In the genomic region with DNA sequence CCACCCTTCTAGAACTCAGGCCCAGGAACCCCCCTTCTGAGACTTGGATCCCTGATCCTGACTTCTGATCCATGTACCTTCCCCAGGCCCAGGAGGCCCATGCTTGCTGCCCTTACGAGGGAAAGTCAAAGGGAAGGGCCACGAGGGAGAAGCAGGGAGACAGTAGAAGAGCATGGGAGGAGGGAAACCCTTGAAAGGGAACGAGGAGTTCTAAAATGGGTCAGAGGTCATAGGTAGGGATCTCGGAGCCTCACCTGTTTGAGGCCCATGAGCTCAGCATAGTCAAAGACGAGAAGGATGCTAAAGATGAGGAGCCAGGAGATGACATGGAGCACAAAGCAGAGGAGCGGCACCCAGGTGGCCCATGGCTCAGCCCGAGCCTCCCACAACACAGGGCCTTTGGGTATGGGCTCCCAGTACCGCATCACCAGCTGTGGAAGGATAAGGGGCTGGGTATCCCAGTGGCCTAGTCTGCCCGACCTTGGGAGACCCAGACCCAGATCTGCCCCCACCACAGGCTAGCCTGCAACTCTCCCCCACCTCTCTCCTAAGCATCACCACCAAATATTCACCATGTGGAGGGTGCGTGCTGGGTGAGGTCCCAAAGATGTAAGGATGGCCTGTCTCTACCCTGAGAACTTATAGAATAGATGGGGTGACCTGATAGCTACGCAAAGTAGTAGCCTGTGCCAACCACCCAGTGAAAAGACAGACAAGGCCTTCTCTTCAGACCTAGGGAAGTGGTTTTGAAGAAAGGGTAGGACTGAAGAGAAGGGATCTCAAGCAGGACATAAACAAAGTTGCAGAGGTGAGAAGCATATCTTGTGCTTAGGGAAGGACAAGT, we compare ENCODE assay signal across 9 cellular contexts. TPM values are rescaled to one million over a fixed set of nuclear protein-coding genes. Genes with fewer than 3 reads are reported as not detected.
DNase-seq lines count a peak whose midpoint lies in the region; ATAC-seq and TF ChIP-seq lines count a peak whose summit lies in the region.
"Had no signal": no experiment of that assay in that cellular context is flagged by ENCODE, and none has a peak within 500 bp of the region (broad histone marks: within the 10 kb centered on the region; RNA-seq: fewer than 3 reads in every experiment).

No MANE protein-coding gene starts in this region.

- H3K4me1 ChIP-seq in right atrium auricular region (peaks cover 0 to 58% of the 10 kb centered on the region in 2 donors), aorta (ENCODE audit: control insufficient read depth in 1 of 2, insufficient read depth in 2 of 2, low read length in 2 of 2) (no peaks in the 10 kb centered on the region)

- no peaks in the 10 kb centered on the region for H3K27me3 Mint-ChIP-seq in activated naive CD8-positive, alpha-beta T cell treated with anti-CD3 and anti-CD28 coated beads, Interleukin-2, amount 50 U/mL, for 24 hours
- H3K27me3 Mint-ChIP-seq in mesothelial cell of epicardium (ENCODE audit: low read depth), result no peaks in the 10 kb centered on the region

- no peak for TF ChIP-seq CTCF in right atrium auricular region (IDR thresholded peaks at IDR 0.05)
- TF ChIP-seq CTCF in mesothelial cell of epicardium (IDR thresholded peaks at IDR 0.05; ENCODE audit: unreplicated experiment), result no peak

- WGBS in aorta, 2 donors, result 86 to 87% methylated on average over 11 of the region's 11 CpGs

- no peak for DNase-seq in right atrium auricular region (ENCODE audit: low spot score)
- no peak for DNase-seq in left cardiac atrium
- DNase-seq in activated naive CD8-positive, alpha-beta T cell treated with anti-CD3 and anti-CD28 coated beads, Interleukin-2, amount 50 U/mL, for 24 hours, result no peak
- no peak for DNase-seq in mesothelial cell of epicardium (ENCODE audit: low spot score in 2 of 2, unreplicated experiment in 2 of 2)
- peak; percentile 39 to 60 for DNase-seq in aorta
- no peak for DNase-seq in Kasumi-1 (lab: John Stamatoyannopoulos, UW)
- no peak for DNase-seq in NCI-H146 (lab: John Stamatoyannopoulos, UW)
- DNase-seq: stimulated activated CD4-positive, alpha-beta T cell treated with anti-CD3 and anti-CD28 coated beads, Interleukin-4, amount 100 ng/mL, for 4 hours had no signal

- H3K27ac ChIP-seq in right atrium auricular region (peak overlapping the region; percentile 99), aorta (ENCODE audit: low read depth in 1 of 2, low read length in 2 of 2) (peak overlapping the region in 1 of 2 donors; percentile 0)

- H3K36me3 Mint-ChIP-seq in activated naive CD8-positive, alpha-beta T cell treated with anti-CD3 and anti-CD28 coated beads, Interleukin-2, amount 50 U/mL, for 24 hours (ENCODE audit: low read depth), result peaks cover 18% of the 10 kb centered on the region
- H3K36me3 Mint-ChIP-seq in mesothelial cell of epicardium, result no peaks in the 10 kb centered on the region

- intact Hi-C loops in left cardiac atrium (cut with DNase I), result no loop called here
- intact Hi-C loops in aorta (cut with DNase I), result no loop called here

- H3K36me3 ChIP-seq in right atrium auricular region (peaks cover 10% of the 10 kb centered on the region), aorta (ENCODE audit: control insufficient read depth in 1 of 2, insufficient read depth in 2 of 2, low read length in 1 of 2) (no peaks in the 10 kb centered on the region)

- H3K9me3 ChIP-seq in right atrium auricular region (no peaks in the 10 kb centered on the region), aorta (ENCODE audit: control insufficient read depth, low read length) (no peaks in the 10 kb centered on the region)

- H3K4me3 ChIP-seq in right atrium auricular region, result no peak overlapping the region
- no peak overlapping the region for H3K4me3 ChIP-seq in aorta (ENCODE audit: low read length in 2 of 2)

- peaks cover 42% of the 10 kb centered on the region for H3K4me1 Mint-ChIP-seq in activated naive CD8-positive, alpha-beta T cell treated with anti-CD3 and anti-CD28 coated beads, Interleukin-2, amount 50 U/mL, for 24 hours
- H3K4me1 Mint-ChIP-seq in mesothelial cell of epicardium, result peaks cover 57% of the 10 kb centered on the region

- ATAC-seq in left cardiac atrium, result no peak
- ATAC-seq in activated naive CD8-positive, alpha-beta T cell treated with anti-CD3 and anti-CD28 coated beads, Interleukin-2, amount 50 U/mL, for 24 hours, result no peak
- ATAC-seq in aorta (ENCODE audit: low FRiP score), result no peak
- no peak for ATAC-seq in HG02571 (IDR thresholded peaks at IDR 0.05; ENCODE audit: unreplicated experiment)

- H3K27ac Mint-ChIP-seq in activated naive CD8-positive, alpha-beta T cell treated with anti-CD3 and anti-CD28 coated beads, Interleukin-2, amount 50 U/mL, for 24 hours, result peak overlapping the region; percentile 35
- peak overlapping the region; percentile 96 for H3K27ac Mint-ChIP-seq in mesothelial cell of epicardium

- H3K27me3 ChIP-seq in right atrium auricular region (no peaks in the 10 kb centered on the region), aorta (ENCODE audit: control insufficient read depth in 1 of 2, insufficient read depth in 2 of 2, low read length in 1 of 2) (no peaks in the 10 kb centered on the region)

- H3K9me3 Mint-ChIP-seq in activated naive CD8-positive, alpha-beta T cell treated with anti-CD3 and anti-CD28 coated beads, Interleukin-2, amount 50 U/mL, for 24 hours, result no peaks in the 10 kb centered on the region
- no peaks in the 10 kb centered on the region for H3K9me3 Mint-ChIP-seq in mesothelial cell of epicardium

- peak overlapping the region; percentile 89 for H3K4me3 Mint-ChIP-seq in activated naive CD8-positive, alpha-beta T cell treated with anti-CD3 and anti-CD28 coated beads, Interleukin-2, amount 50 U/mL, for 24 hours
- H3K4me3 Mint-ChIP-seq in mesothelial cell of epicardium, result peak overlapping the region; percentile 89

RNA-seq across cellular contexts. Expression of a gene that starts 1.5 kb away (rescaled TPM):
- total RNA-seq in right atrium auricular region, result 1 to 10 TPM; 2.2 to 4.2 TPM
- 1 to 10 TPM; 5.3 to 6.3 TPM for total RNA-seq in left cardiac atrium
- 34.6 to 40.2 TPM (median 36.1 TPM) in 3 replicates for total RNA-seq in mesothelial cell of epicardium
- total RNA-seq in aorta, result 10 to 100 TPM; 13.0 to 15.0 TPM
- polyA plus RNA-seq in aorta, result 10 to 100 TPM in 1 of 2 donors, 1 to 10 TPM in 1; 5.6 to 19.6 TPM

RNA-seq across cellular contexts. Expression of a gene that starts 2.8 kb away (rescaled TPM):
- total RNA-seq in right atrium auricular region (10 to 100 TPM; 17.5 to 33.2 TPM), left cardiac atrium (10 to 100 TPM; 28.0 to 36.8 TPM), mesothelial cell of epicardium (28.8 to 30.6 TPM (median 29.5 TPM) in 3 replicates), aorta (100 to 1,000 TPM; 130 to 134 TPM)
- 10 to 100 TPM; 68.5 to 83.3 TPM for polyA plus RNA-seq in aorta

RNA-seq across cellular contexts. Expression of a gene that starts 16.4 kb away (rescaled TPM):
- total RNA-seq in right atrium auricular region (10 to 100 TPM; 13.7 to 23.6 TPM), left cardiac atrium (10 to 100 TPM; 17.6 to 18.6 TPM), mesothelial cell of epicardium (23.5 to 26.7 TPM (median 25.2 TPM) in 3 replicates), aorta (10 to 100 TPM; 22.3 to 25.2 TPM)
- polyA plus RNA-seq in aorta, result 10 to 100 TPM; 12.8 to 34.0 TPM

RNA-seq across cellular contexts. Expression of a gene that starts 27.8 kb away (rescaled TPM):
- 10 to 100 TPM in 1 of 2 donors, 1 to 10 TPM in 1; 6.7 to 12.3 TPM for total RNA-seq in right atrium auricular region
- 10 to 100 TPM; 19.1 to 25.6 TPM for total RNA-seq in left cardiac atrium
- 49.7 to 51.9 TPM (median 49.8 TPM) in 3 replicates for total RNA-seq in mesothelial cell of epicardium
- total RNA-seq in aorta, result 10 to 100 TPM; 31.4 to 33.3 TPM
- polyA plus RNA-seq in aorta, result 10 to 100 TPM in 1 of 2 donors, 1 to 10 TPM in 1; 7.4 to 34.5 TPM

RNA-seq across cellular contexts. Expression of a gene that starts 30.9 kb away (rescaled TPM):
- total RNA-seq in right atrium auricular region, result 100 to 1,000 TPM; 121 to 236 TPM
- total RNA-seq in left cardiac atrium, result 100 to 1,000 TPM; 276 to 303 TPM
- total RNA-seq in mesothelial cell of epicardium, result 1,084 to 1,110 TPM (median 1,094 TPM) in 3 replicates
- total RNA-seq in aorta, result 100 to 1,000 TPM; 264 to 324 TPM
- polyA plus RNA-seq in aorta, result 100 to 1,000 TPM in 1 of 2 donors, 10 to 100 TPM in 1; 99.5 to 189 TPM

Comparison
In these comparisons a context has a peak if more than half of its experiments do, and no peak if none do; other contexts are left out.
1. DNase-seq: peak in aorta (2 of 2); none in right atrium auricular region (single experiment), left cardiac atrium (single experiment), activated naive CD8-positive, alpha-beta T cell treated with anti-CD3 and anti-CD28 coated beads, Interleukin-2, amount 50 U/mL, for 24 hours (single experiment), mesothelial cell of epicardium (0 of 2), Kasumi-1 (0 of 2) and NCI-H146 (single experiment).